In genomic region chr3:157156844-157157635, GRCh38 we compare ENCODE assay signal across 8 cellular contexts. TPM values are rescaled to one million over a fixed set of nuclear protein-coding genes. Genes with fewer than 3 reads are reported as not detected.
DNase-seq lines count a peak whose midpoint lies in the region; ATAC-seq lines count a peak whose summit lies in the region.

No MANE protein-coding gene starts in this region.

- no peak for ATAC-seq in stimulated activated memory B cell treated with anti-CD40 and anti-IgM and Interleukin-4, amounts not matched to agents 10 μg/mL and 1 μg/mL and 100 μg/mL, for 72 hours

- peak overlapping the region; percentile 94 for H3K4me3 Mint-ChIP-seq in activated CD4-positive, alpha-beta T cell treated with anti-CD3 and anti-CD28 coated beads, Interleukin-2, amount 10 ng/mL, durations not matched to agents 24 days and 14 days
- H3K4me3 Mint-ChIP-seq in stimulated activated memory B cell treated with anti-CD40 and anti-IgM and Interleukin-4, amounts not matched to agents 10 μg/mL and 1 μg/mL and 100 μg/mL, for 72 hours, result peak overlapping the region; percentile 85

- no peaks in the 10 kb centered on the region for H3K9me3 Mint-ChIP-seq in activated CD4-positive, alpha-beta T cell treated with anti-CD3 and anti-CD28 coated beads, Interleukin-2, amount 10 ng/mL, durations not matched to agents 24 days and 14 days
- no peaks in the 10 kb centered on the region for H3K9me3 Mint-ChIP-seq in stimulated activated memory B cell treated with anti-CD40 and anti-IgM and Interleukin-4, amounts not matched to agents 10 μg/mL and 1 μg/mL and 100 μg/mL, for 72 hours

- intact Hi-C loops in activated CD4-positive, alpha-beta T cell treated with anti-CD3 and anti-CD28 coated beads, Interleukin-2, amount 10 ng/mL, durations not matched to agents 24 days and 14 days (cut with micrococcal nuclease), result no loop called here

- no peak for DNase-seq in activated CD4-positive, alpha-beta T cell treated with anti-CD3 and anti-CD28 coated beads, Interleukin-2, amount 10 ng/mL, durations not matched to agents 24 days and 14 days
- no peak for DNase-seq in activated CD4-positive, alpha-beta T cell treated with anti-CD3 and anti-CD28 coated beads for 1 hour
- DNase-seq in SK-N-DZ (ENCODE audit: low spot score), result peak; percentile 37
- peak; percentile 45 for DNase-seq in fibroblast of peridontal ligament (ENCODE audit: extremely low read depth)
- no peak for DNase-seq in NOMO-1 treated with dmso at 0.1 percent for 144 hours (lab: John Stamatoyannopoulos, UW; ENCODE audit: unreplicated experiment)
- DNase-seq in NCI-H2029 (lab: John Stamatoyannopoulos, UW), result no peak
- no peak for DNase-seq in DMS153 (lab: John Stamatoyannopoulos, UW)

- peaks cover 69% of the 10 kb centered on the region for H3K36me3 Mint-ChIP-seq in activated CD4-positive, alpha-beta T cell treated with anti-CD3 and anti-CD28 coated beads, Interleukin-2, amount 10 ng/mL, durations not matched to agents 24 days and 14 days (ENCODE audit: low read depth)
- H3K36me3 Mint-ChIP-seq in stimulated activated memory B cell treated with anti-CD40 and anti-IgM and Interleukin-4, amounts not matched to agents 10 μg/mL and 1 μg/mL and 100 μg/mL, for 72 hours, result peaks cover 51% of the 10 kb centered on the region

- peaks cover 48% of the 10 kb centered on the region for H3K4me1 Mint-ChIP-seq in activated CD4-positive, alpha-beta T cell treated with anti-CD3 and anti-CD28 coated beads, Interleukin-2, amount 10 ng/mL, durations not matched to agents 24 days and 14 days
- H3K4me1 Mint-ChIP-seq in stimulated activated memory B cell treated with anti-CD40 and anti-IgM and Interleukin-4, amounts not matched to agents 10 μg/mL and 1 μg/mL and 100 μg/mL, for 72 hours, result peaks cover 56% of the 10 kb centered on the region

- H3K27ac Mint-ChIP-seq in activated CD4-positive, alpha-beta T cell treated with anti-CD3 and anti-CD28 coated beads, Interleukin-2, amount 10 ng/mL, durations not matched to agents 24 days and 14 days, result peak overlapping the region; percentile 29
- H3K27ac Mint-ChIP-seq in stimulated activated memory B cell treated with anti-CD40 and anti-IgM and Interleukin-4, amounts not matched to agents 10 μg/mL and 1 μg/mL and 100 μg/mL, for 72 hours, result no peak overlapping the region

- no peaks in the 10 kb centered on the region for H3K27me3 Mint-ChIP-seq in activated CD4-positive, alpha-beta T cell treated with anti-CD3 and anti-CD28 coated beads, Interleukin-2, amount 10 ng/mL, durations not matched to agents 24 days and 14 days
- no peaks in the 10 kb centered on the region for H3K27me3 Mint-ChIP-seq in stimulated activated memory B cell treated with anti-CD40 and anti-IgM and Interleukin-4, amounts not matched to agents 10 μg/mL and 1 μg/mL and 100 μg/mL, for 72 hours

RNA-seq across cellular contexts. Expression of gene CCNL1, which starts 2.9 kb away (rescaled TPM):
- 171 and 172 TPM in 2 replicates for total RNA-seq in activated CD4-positive, alpha-beta T cell treated with anti-CD3 and anti-CD28 coated beads, Interleukin-2, amount 10 ng/mL, durations not matched to agents 24 days and 14 days
- polyA plus RNA-seq in SK-N-DZ (2014; cell fraction: cytosol; rRNA removed), result 53.4 and 66.9 TPM in 2 replicates
- polyA plus RNA-seq in SK-N-DZ (2014; cell fraction: nucleus; rRNA removed), result 510 and 632 TPM in 2 replicates

Comparison
In these comparisons a context has a peak if more than half of its experiments do, and no peak if none do; other contexts are left out.
1. DNase-seq: peak in SK-N-DZ (single experiment) and fibroblast of peridontal ligament (single experiment); none in activated CD4-positive, alpha-beta T cell treated with anti-CD3 and anti-CD28 coated beads, Interleukin-2, amount 10 ng/mL, durations not matched to agents 24 days and 14 days (single experiment), activated CD4-positive, alpha-beta T cell treated with anti-CD3 and anti-CD28 coated beads for 1 hour (single experiment), NOMO-1 treated with dmso at 0.1 percent for 144 hours (single experiment), NCI-H2029 (single experiment) and DMS153 (single experiment).